In the genomic region with DNA sequence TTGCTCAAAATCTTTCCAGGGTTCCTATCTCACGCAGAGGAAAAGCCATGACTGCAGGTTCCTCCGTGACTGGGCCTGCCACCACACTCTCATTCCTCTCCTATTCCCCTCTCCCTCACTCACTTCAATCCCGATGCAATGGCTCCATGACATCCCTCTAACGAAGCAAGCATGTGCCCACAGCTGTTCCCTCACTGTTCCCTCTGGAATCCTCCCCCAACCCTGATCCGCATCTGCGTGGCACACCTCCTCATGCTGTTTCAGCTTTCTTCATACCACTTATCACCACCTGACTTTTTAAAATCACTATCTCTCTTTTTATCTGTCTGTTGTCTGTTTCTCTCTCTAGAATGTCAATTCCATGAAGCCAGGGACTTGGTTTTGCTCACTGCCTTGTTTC, we compare ENCODE assay signal across 19 cellular contexts. TPM values are rescaled to one million over a fixed set of nuclear protein-coding genes. Genes with fewer than 3 reads are reported as not detected.
DNase-seq lines count a peak whose midpoint lies in the region; ATAC-seq and TF ChIP-seq lines count a peak whose summit lies in the region.
"Had no signal": no experiment of that assay in that cellular context is flagged by ENCODE, and none has a peak within 500 bp of the region (broad histone marks: within the 10 kb centered on the region; RNA-seq: fewer than 3 reads in every experiment).

No MANE protein-coding gene starts in this region.

- no peak for TF ChIP-seq CTCF in uterus (IDR thresholded peaks at IDR 0.05)

- no peak for ATAC-seq in activated T-cell treated with anti-CD3 and anti-CD28 coated beads, Interleukin-2, amount 50 U/mL, for 4 hours

- H3K27me3 ChIP-seq in uterus, result no peaks in the 10 kb centered on the region
- H3K27me3 ChIP-seq: MG63 had no signal

- no peaks in the 10 kb centered on the region for H3K36me3 ChIP-seq in uterus
- H3K36me3 ChIP-seq: HAP-1, MG63 had no signal

- DNase-seq in activated T-cell treated with anti-CD3 and anti-CD28 coated beads, Interleukin-2, amount 50 U/mL, for 4 hours, result no peak
- no peak for DNase-seq in activated T-cell treated with anti-CD3 and anti-CD28 coated beads, Interleukin-2, amount 50 U/mL, for 1 hour
- DNase-seq in posterior vena cava (ENCODE audit: low spot score) (peak; percentile 40), uterus (no peak), hippocampal formation (lab: John Stamatoyannopoulos, UW) (no peak), occipital lobe (lab: John Stamatoyannopoulos, UW) (no peak), 8988T (no peak)
- DNase-seq: GM23248, IMR-90, Karpas-422, NCI-H1048, NCI-H1436 treated with DMSO at 0.1 percent for 48 hours, NCI-H2029 treated with DMSO at 0.1 percent for 48 hours, NCI-H2171, PC-9 had no signal

- intact Hi-C loops in posterior vena cava (cut with DNase I) (no loop called here), uterus (cut with DNase I; ENCODE audit: low total_unique reads) (no loop called here)

- no peaks in the 10 kb centered on the region for H3K36me3 Mint-ChIP-seq in activated T-cell treated with anti-CD3 and anti-CD28 coated beads, Interleukin-2, amount 50 U/mL, for 4 hours (ENCODE audit: insufficient read depth)

- no peak for TF ChIP-seq POLR2A in uterus (IDR thresholded peaks at IDR 0.05)

- no peak overlapping the region for H3K4me3 ChIP-seq in uterus
- H3K4me3 ChIP-seq: GM23248, HAP-1, MG63, PC-9 had no signal

- H3K9me3 Mint-ChIP-seq in activated T-cell treated with anti-CD3 and anti-CD28 coated beads, Interleukin-2, amount 50 U/mL, for 4 hours, result no peaks in the 10 kb centered on the region

- H3K9me3 ChIP-seq in uterus, result no peaks in the 10 kb centered on the region
- H3K9me3 ChIP-seq: HAP-1, MG63 had no signal

- H3K27ac ChIP-seq in cingulate gyrus (ENCODE audit: low read depth, low read length) (peak overlapping the region; percentile 55), uterus (peak overlapping the region; percentile 17 to 39)
- H3K27ac ChIP-seq: GM23248, PC-9 had no signal

- H3K4me1 Mint-ChIP-seq in activated T-cell treated with anti-CD3 and anti-CD28 coated beads, Interleukin-2, amount 50 U/mL, for 4 hours (ENCODE audit: low read depth), result no peaks in the 10 kb centered on the region

- H3K4me1 ChIP-seq in uterus, result no peaks in the 10 kb centered on the region

- peak overlapping the region; percentile 19 for H3K4me3 Mint-ChIP-seq in activated T-cell treated with anti-CD3 and anti-CD28 coated beads, Interleukin-2, amount 50 U/mL, for 4 hours

- peaks cover 7% of the 10 kb centered on the region for H3K27me3 Mint-ChIP-seq in activated T-cell treated with anti-CD3 and anti-CD28 coated beads, Interleukin-2, amount 50 U/mL, for 4 hours (ENCODE audit: low read depth)

RNA-seq across cellular contexts. Expression of a gene that starts 25.5 kb away (rescaled TPM):
- total RNA-seq in activated T-cell treated with anti-CD3 and anti-CD28 coated beads, Interleukin-2, amount 50 U/mL, for 4 hours, result not detected
- total RNA-seq in posterior vena cava (1 to 10 TPM in 1 of 2 donors, under 1 TPM in 1; 0.24 to 1.1 TPM), uterus (1 to 10 TPM in 3 of 4 donors, under 1 TPM in 1; 0.55 to 8.8 (median 3.8) TPM), occipital lobe (not detected)
- total RNA-seq: A172, GM23248, IMR-90, PC-9 had no signal

RNA-seq across cellular contexts. Expression of a gene that starts 57.2 kb away (rescaled TPM):
- 1 to 10 TPM; 6.8 to 8.9 (median 7.9) TPM for total RNA-seq in activated T-cell treated with anti-CD3 and anti-CD28 coated beads, Interleukin-2, amount 50 U/mL, for 4 hours
- total RNA-seq in posterior vena cava, result 1 to 10 TPM; 2.7 to 4.0 TPM
- 1 to 10 TPM in 3 of 4 donors, under 1 TPM in 1; 0.59 to 6.2 (median 4.0) TPM for total RNA-seq in uterus
- 6.7 TPM for total RNA-seq in occipital lobe
